In the genomic region with DNA sequence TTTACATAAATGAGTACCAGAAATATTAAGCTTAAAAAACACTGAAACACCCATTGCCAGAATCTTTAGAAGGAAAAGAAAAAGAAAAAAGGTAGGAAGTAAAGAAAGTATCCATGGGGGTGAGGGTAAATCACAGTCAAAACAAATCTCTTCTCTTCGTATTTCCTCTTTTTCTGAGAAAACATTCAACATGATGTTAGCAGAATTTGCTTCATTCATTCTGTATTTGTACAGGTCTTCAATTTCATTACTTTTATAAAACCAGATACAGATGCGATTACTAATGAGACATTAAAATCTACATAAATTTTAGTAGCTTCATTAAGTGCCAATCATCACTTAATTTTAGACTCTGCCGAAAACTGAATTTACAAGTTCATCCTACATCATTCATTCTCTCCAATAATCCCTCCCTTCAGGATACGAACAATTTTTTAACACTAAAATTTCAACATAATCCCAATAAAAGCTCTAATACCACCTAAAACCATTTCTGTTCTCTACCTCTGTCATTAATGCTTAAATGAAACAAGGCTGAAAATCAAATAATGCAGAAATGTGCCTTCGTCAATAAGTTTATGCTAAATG, we compare ENCODE assay signal across 10 cellular contexts. TPM values are rescaled to one million over a fixed set of nuclear protein-coding genes. Genes with fewer than 3 reads are reported as not detected.
DNase-seq lines count a peak whose midpoint lies in the region; ATAC-seq and TF ChIP-seq lines count a peak whose summit lies in the region.
"Had no signal": no experiment of that assay in that cellular context is flagged by ENCODE, and none has a peak within 500 bp of the region (broad histone marks: within the 10 kb centered on the region; RNA-seq: fewer than 3 reads in every experiment).

No MANE protein-coding gene starts in this region.

- peaks cover 70% of the 10 kb centered on the region for H3K36me3 ChIP-seq in DND-41 (ENCODE audit: insufficient read depth, low read length)
- H3K36me3 ChIP-seq in naive thymus-derived CD4-positive, alpha-beta T cell (ENCODE audit: control insufficient read depth in 2 of 3, insufficient read depth in 3 of 3, low read length in 3 of 3) = no peaks in the 10 kb centered on the region
- H3K36me3 ChIP-seq: ascending aorta, neural progenitor cell had no signal

- H3K9ac ChIP-seq in DND-41 (ENCODE audit: low read depth, low read length) = peak overlapping the region; percentile 97
- H3K9ac ChIP-seq: neural progenitor cell had no signal

- ATAC-seq in DND-41 (ENCODE audit: insufficient read depth, low read depth) (no peak), HG02610 (IDR thresholded peaks at IDR 0.05; ENCODE audit: unreplicated experiment) (peak; percentile 25), esophagus mucosa (no peak)
- no peak for ATAC-seq in naive thymus-derived CD4-positive, alpha-beta T cell

- BruUV-seq in MCF 10A (replicated peaks; lab: Mats Ljungman, UMichigan) = TSS peak; percentile 20

- H3K4me1 ChIP-seq in DND-41 (ENCODE audit: insufficient read depth, low read length) = peaks cover 92% of the 10 kb centered on the region
- H3K4me1 ChIP-seq in naive thymus-derived CD4-positive, alpha-beta T cell (ENCODE audit: control insufficient read depth in 2 of 2, insufficient read depth in 2 of 2, low read length in 2 of 2) = peaks cover 46 to 64% of the 10 kb centered on the region in 2 donors

- H3K79me2 ChIP-seq in DND-41 (ENCODE audit: insufficient read depth, low read length) = peaks cover 100% of the 10 kb centered on the region

- H3K4me2 ChIP-seq in DND-41 (ENCODE audit: insufficient read depth, low read length) = peak overlapping the region; percentile 86
- H3K4me2 ChIP-seq: neural progenitor cell had no signal

- POLR2A ChIA-PET in MCF 10A (lab: Yijun Ruan, JAX) = interaction anchor here (0.6 to 9.6 kb wide), 36 partner anchors 5 to 774 kb away, joined by 3 to 116 read pairs (median 4); a partner anchor contains a TSS
- POLR2A ChIA-PET in naive thymus-derived CD4-positive, alpha-beta T cell (lab: Charles Lee) = interaction anchor here (1.6 to 4.4 kb wide), 2 partner anchors 8 to 42 kb away, joined by 4 to 20 read pairs; a partner anchor contains a TSS
- POLR2A ChIA-PET in GM10248 (lab: Yijun Ruan, JAX) = interaction anchor here (0.6 kb wide), 1 partner anchor 175 kb away, joined by 3 read pairs; no protein-coding TSS in a partner anchor

- peaks cover 74% of the 10 kb centered on the region for H4K20me1 ChIP-seq in DND-41 (ENCODE audit: insufficient read depth, low read length)

- peak overlapping the region; percentile 98 for H3K4me3 Mint-ChIP-seq in MCF 10A (ENCODE audit: unreplicated experiment)
- peak overlapping the region; percentile 51 to 97 (median 91) for H3K4me3 Mint-ChIP-seq in naive thymus-derived CD4-positive, alpha-beta T cell
- H3K4me3 Mint-ChIP-seq: neural progenitor cell had no signal

- H3K27me3 ChIP-seq in DND-41 (ENCODE audit: insufficient read depth, low read length, poor library complexity) = no peaks in the 10 kb centered on the region
- no peaks in the 10 kb centered on the region for H3K27me3 ChIP-seq in naive thymus-derived CD4-positive, alpha-beta T cell (ENCODE audit: control insufficient read depth in 2 of 2, insufficient read depth in 2 of 2, low read length in 2 of 2)
- H3K27me3 ChIP-seq: ascending aorta had no signal

- no peaks in the 10 kb centered on the region for H3K27me3 Mint-ChIP-seq in MCF 10A (ENCODE audit: insufficient read depth, unreplicated experiment)
- no peaks in the 10 kb centered on the region for H3K27me3 Mint-ChIP-seq in naive thymus-derived CD4-positive, alpha-beta T cell

- H3K4me3 ChIP-seq in DND-41 (ENCODE audit: low read depth in 1 of 2, low read length in 2 of 2) = peak overlapping the region; percentile 76 to 93; a peak in 3 of 4 replicates
- peak overlapping the region; percentile 78 for H3K4me3 ChIP-seq in naive thymus-derived CD4-positive, alpha-beta T cell (ENCODE audit: low read length)
- H3K4me3 ChIP-seq: neural progenitor cell had no signal

- H3K9me3 Mint-ChIP-seq in MCF 10A (ENCODE audit: unreplicated experiment) = no peaks in the 10 kb centered on the region
- H3K9me3 Mint-ChIP-seq in naive thymus-derived CD4-positive, alpha-beta T cell = no peaks in the 10 kb centered on the region
- H3K9me3 Mint-ChIP-seq: neural progenitor cell had no signal

- intact Hi-C loops in MCF 10A (cut with micrococcal nuclease) = loop anchor here (1.0 to 2.0 kb wide), 2 partner anchors 41 to 134 kb away; no protein-coding TSS in a partner anchor
- intact Hi-C loops in naive thymus-derived CD4-positive, alpha-beta T cell (cut with micrococcal nuclease) = loop anchor here in 1 of 2 donors (2.0 kb wide), 1 partner anchor 18 kb away; no protein-coding TSS in a partner anchor

- peak overlapping the region; percentile 21; the same call in 1 of the 2 replicates for H3K27ac ChIP-seq in DND-41 (ENCODE audit: low read length)
- H3K27ac ChIP-seq in naive thymus-derived CD4-positive, alpha-beta T cell (ENCODE audit: low read depth, low read length) = no peak overlapping the region
- H3K27ac ChIP-seq: ascending aorta, neural progenitor cell had no signal

- H3K27ac Mint-ChIP-seq in MCF 10A (ENCODE audit: low read depth, unreplicated experiment) = peak overlapping the region; percentile 99
- peak overlapping the region in 2 of 9 donors; percentile 22 to 40 for H3K27ac Mint-ChIP-seq in naive thymus-derived CD4-positive, alpha-beta T cell
- H3K27ac Mint-ChIP-seq: neural progenitor cell had no signal

- DNase-seq in DND-41 = no peak
- peak; percentile 38 for DNase-seq in MCF 10A (ENCODE audit: unreplicated experiment)
- no peak for DNase-seq in naive thymus-derived CD4-positive, alpha-beta T cell
- no peak for DNase-seq in NCI-H187 treated with DMSO at 0.1 percent for 48 hours (lab: John Stamatoyannopoulos, UW)
- DNase-seq in GM10248 (ENCODE audit: extremely low spot score) = no peak
- no peak for DNase-seq in SK-N-DZ (ENCODE audit: low spot score)

- no peak overlapping the region for H2AFZ ChIP-seq in DND-41 (ENCODE audit: low read depth, low read length)
- H2AFZ ChIP-seq: neural progenitor cell had no signal

- H3K36me3 Mint-ChIP-seq in MCF 10A (ENCODE audit: insufficient read depth, unreplicated experiment) = peaks cover 34% of the 10 kb centered on the region
- peaks cover 4 to 34% (median 26%) of the 10 kb centered on the region in 5 donors for H3K36me3 Mint-ChIP-seq in naive thymus-derived CD4-positive, alpha-beta T cell

- peaks cover 53% of the 10 kb centered on the region for H3K4me1 Mint-ChIP-seq in MCF 10A (ENCODE audit: insufficient read depth, unreplicated experiment)
- peaks cover 53 to 99% (median 77%) of the 10 kb centered on the region in 7 donors for H3K4me1 Mint-ChIP-seq in naive thymus-derived CD4-positive, alpha-beta T cell

- CTCF ChIA-PET in MCF 10A (lab: Yijun Ruan, JAX) (interaction anchor here (0.6 to 1.9 kb wide), 11 partner anchors 8 to 785 kb away, joined by 3 to 12 read pairs (median 3); no protein-coding TSS in a partner anchor), GM10248 (lab: Yijun Ruan, JAX) (interaction anchor here (0.9 to 1.6 kb wide), 4 partner anchors 8 to 392 kb away, joined by 3 to 5 read pairs (median 4); no protein-coding TSS in a partner anchor)
- CTCF ChIA-PET in naive thymus-derived CD4-positive, alpha-beta T cell (lab: Charles Lee) = interaction anchor here (2.1 kb wide), 1 partner anchor 394 kb away, joined by 7 read pairs; no protein-coding TSS in a partner anchor

- no peaks in the 10 kb centered on the region for H3K9me3 ChIP-seq in DND-41 (ENCODE audit: insufficient read depth, low read length, severe bottlenecking)
- H3K9me3 ChIP-seq in naive thymus-derived CD4-positive, alpha-beta T cell (ENCODE audit: control insufficient read depth in 2 of 3, low read length in 3 of 3) = no peaks in the 10 kb centered on the region
- H3K9me3 ChIP-seq: ascending aorta had no signal

- TF ChIP-seq CTCF in DND-41 (IDR thresholded peaks at IDR 0.05; ENCODE audit: borderline replicate concordance, extremely low read depth, low read length, poor library complexity, severe bottlenecking) (no peak), MCF 10A (IDR thresholded peaks at IDR 0.05; ENCODE audit: unreplicated experiment) (no peak), GM10248 (IDR thresholded peaks at IDR 0.05; ENCODE audit: control extremely low read depth, extremely low read depth, low read depth, missing control alignments) (no peak)

RNA-seq across cellular contexts. Expression of a gene that starts 7.0 kb away (rescaled TPM):
- total RNA-seq in MCF 10A (2022) (92.9 and 113 TPM in 2 replicates), esophagus mucosa (32.4 TPM)
- 100 to 1,000 TPM in 3 of 5 experiments, 10 to 100 TPM in 2; 68.0 to 140 (median 121) TPM for total RNA-seq in naive thymus-derived CD4-positive, alpha-beta T cell
- 10 to 100 TPM; 86.1 to 90.2 TPM for polyA plus RNA-seq in naive thymus-derived CD4-positive, alpha-beta T cell
- polyA plus RNA-seq in SK-N-DZ (2014; cell fraction: cytosol; rRNA removed) = 3.9 and 4.6 TPM in 2 replicates
- 4.1 and 4.4 TPM in 2 replicates for polyA plus RNA-seq in SK-N-DZ (2014; cell fraction: nucleus; rRNA removed)
